ENCODE assay signal across 15 cellular contexts in the genomic region with DNA sequence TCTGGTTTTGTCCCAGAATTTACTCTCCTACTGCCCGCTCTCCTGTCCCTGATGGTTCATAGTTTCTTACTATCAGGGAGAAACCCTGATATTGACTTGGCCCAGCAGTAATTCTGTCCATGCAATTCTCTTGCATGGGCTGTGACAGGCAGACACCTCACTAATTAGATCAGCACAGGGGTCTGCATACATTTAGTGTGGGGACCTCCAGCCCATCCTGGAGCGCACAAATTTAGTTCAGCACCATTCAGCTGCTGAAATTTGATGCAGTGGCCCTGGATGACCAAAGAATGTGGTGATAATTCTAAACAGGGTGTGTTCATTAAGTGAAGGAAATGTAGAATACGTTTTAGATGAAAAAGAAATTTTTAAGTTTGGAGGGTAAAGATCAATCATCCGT.
"Had no signal": no experiment of that assay in that cellular context is flagged by ENCODE, and none has a peak within 500 bp of the region (broad histone marks: within the 10 kb centered on the region; RNA-seq: fewer than 3 reads in every experiment).

No MANE protein-coding gene starts in this region.

- H3K9me3 ChIP-seq: pancreas, prostate gland, right lobe of liver, testis, transverse colon had no signal

- H3K27ac ChIP-seq: pancreas, prostate gland, right lobe of liver, testis had no signal

- H3K4me3 ChIP-seq: pancreas, prostate gland, right lobe of liver, testis, transverse colon had no signal

- H3K4me1 ChIP-seq: pancreas, prostate gland, right lobe of liver had no signal

- ATAC-seq: esophagus mucosa; naive thymus-derived CD4-positive, alpha-beta T cell; stimulated activated naive B cell treated with anti-CD40 and anti-IgM and Interleukin-4, amounts not matched to agents 10 μg/mL and 1 μg/mL and 100 μg/mL, for 72 hours had no signal

- H3K27me3 ChIP-seq: pancreas, right lobe of liver, testis, transverse colon had no signal

- H3K36me3 ChIP-seq: pancreas, prostate gland, right lobe of liver, transverse colon had no signal

- DNase-seq: effector memory CD4-positive, alpha-beta T cell; glutamatergic neuron; hippocampal formation; mammary epithelial cell; naive thymus-derived CD4-positive, alpha-beta T cell; pancreas; stimulated activated CD4-positive, alpha-beta T cell treated with anti-CD3 and anti-CD28 coated beads, Interleukin-4, amount 100 ng/mL, for 1 hour; stimulated activated CD8-positive, alpha-beta memory T cell treated with anti-CD3 and anti-CD28 coated beads, Interleukin-4, amount 100 ng/mL, for 48 hours; stimulated activated naive B cell treated with anti-CD40 and anti-IgM and Interleukin-4, amounts not matched to agents 10 μg/mL and 1 μg/mL and 100 μg/mL, for 72 hours; stimulated activated naive CD8-positive, alpha-beta T cell treated with anti-CD3 and anti-CD28 coated beads, Interleukin-15, amount 100 ng/mL, for 72 hours had no signal
